11 cellular contexts compared by ENCODE assay signal in genomic region chr19:4328991-4329681, GRCh38. TPM values are rescaled to one million over a fixed set of nuclear protein-coding genes. Genes with fewer than 3 reads are reported as not detected.
DNase-seq lines count a peak whose midpoint lies in the region; ATAC-seq, FAIRE-seq and TF ChIP-seq lines count a peak whose summit lies in the region.
"Not testable (repeated sequence)": the region's sequence is repeated elsewhere in the genome, so short reads cannot be mapped to it uniquely, and the experiment has no call there.
"Had no signal": no experiment of that assay in that cellular context is flagged by ENCODE, and none has a peak within 500 bp of the region (broad histone marks: within the 10 kb centered on the region; RNA-seq: fewer than 3 reads in every experiment).

No MANE protein-coding gene starts in this region.

- not testable (repeated sequence) for H3K27me3 Mint-ChIP-seq in T-helper 1 cell treated with Interleukin-12 subunit alpha and Interleukin-12 subunit beta and Interleukin-4 antibody, amounts not matched to agents 30 μg/mL and 1 μg/mL, for 36 hours (ENCODE audit: low read depth); activated T-helper 2 cell treated with anti-CD3 and anti-CD28 coated beads, Interferon-gamma antibody, Interleukin-2, Interleukin-4, amounts not matched to agents 10 μg/mL and 5 μg/mL and 100 μg/mL, durations not matched to agents 14 hours and 24 hours and 36 hours (ENCODE audit: low read depth)

- H3K27ac ChIP-seq in pancreas: not testable (repeated sequence)

- H3K4me1 Mint-ChIP-seq in T-helper 1 cell treated with Interleukin-12 subunit alpha and Interleukin-12 subunit beta and Interleukin-4 antibody, amounts not matched to agents 30 μg/mL and 1 μg/mL, for 36 hours (ENCODE audit: low read depth): peaks cover 14% of the 10 kb centered on the region
- peaks cover 17% of the 10 kb centered on the region for H3K4me1 Mint-ChIP-seq in activated T-helper 2 cell treated with anti-CD3 and anti-CD28 coated beads, Interferon-gamma antibody, Interleukin-2, Interleukin-4, amounts not matched to agents 10 μg/mL and 5 μg/mL and 100 μg/mL, durations not matched to agents 14 hours and 24 hours and 36 hours (ENCODE audit: low read depth)
- H3K4me1 Mint-ChIP-seq in stimulated activated effector memory CD8-positive, alpha-beta T cell treated with anti-CD3 and anti-CD28 coated beads, Interleukin-12 subunit alpha, Interleukin-12 subunit beta, amount 100 ng/mL, for 72 hours: peaks cover 32% of the 10 kb centered on the region

- H3K27ac Mint-ChIP-seq in T-helper 1 cell treated with Interleukin-12 subunit alpha and Interleukin-12 subunit beta and Interleukin-4 antibody, amounts not matched to agents 30 μg/mL and 1 μg/mL, for 36 hours: peak overlapping the region; percentile 82
- H3K27ac Mint-ChIP-seq in activated T-helper 2 cell treated with anti-CD3 and anti-CD28 coated beads, Interferon-gamma antibody, Interleukin-2, Interleukin-4, amounts not matched to agents 10 μg/mL and 5 μg/mL and 100 μg/mL, durations not matched to agents 14 hours and 24 hours and 36 hours: peak overlapping the region; percentile 76
- H3K27ac Mint-ChIP-seq in stimulated activated effector memory CD8-positive, alpha-beta T cell treated with anti-CD3 and anti-CD28 coated beads, Interleukin-12 subunit alpha, Interleukin-12 subunit beta, amount 100 ng/mL, for 72 hours: peak overlapping the region; percentile 88

- TF ChIP-seq CTCF in BE2C (IDR thresholded peaks at IDR 0.05; ENCODE audit: low read depth, low read length); HFF-Myc (IDR thresholded peaks at IDR 0.05; ENCODE audit: low read depth, low read length, missing control alignments); pancreas (IDR thresholded peaks at IDR 0.05): not testable (repeated sequence)

- H3K4me1 ChIP-seq in BE2C, pancreas: not testable (repeated sequence)

- not testable (repeated sequence) for H3K36me3 Mint-ChIP-seq in T-helper 1 cell treated with Interleukin-12 subunit alpha and Interleukin-12 subunit beta and Interleukin-4 antibody, amounts not matched to agents 30 μg/mL and 1 μg/mL, for 36 hours (ENCODE audit: low read depth); activated T-helper 2 cell treated with anti-CD3 and anti-CD28 coated beads, Interferon-gamma antibody, Interleukin-2, Interleukin-4, amounts not matched to agents 10 μg/mL and 5 μg/mL and 100 μg/mL, durations not matched to agents 14 hours and 24 hours and 36 hours (ENCODE audit: low read depth)
- peaks cover 11% of the 10 kb centered on the region for H3K36me3 Mint-ChIP-seq in stimulated activated effector memory CD8-positive, alpha-beta T cell treated with anti-CD3 and anti-CD28 coated beads, Interleukin-12 subunit alpha, Interleukin-12 subunit beta, amount 100 ng/mL, for 72 hours

- not testable (repeated sequence) for DNase-seq in BE2C; HFF-Myc (ENCODE audit: extremely low read depth, low read depth); activated T-helper 2 cell treated with anti-CD3 and anti-CD28 coated beads, Interferon-gamma antibody, Interleukin-2, Interleukin-4, amounts not matched to agents 10 μg/mL and 5 μg/mL and 100 μg/mL, durations not matched to agents 14 hours and 24 hours and 36 hours (ENCODE audit: low spot score)
- DNase-seq in effector CD8-positive, alpha-beta T cell (lab: John Stamatoyannopoulos, UW): peak; percentile 23
- DNase-seq in iPS-NIHi11 (ENCODE audit: low spot score) (peak; percentile 73), pancreas (peak in 5 of 6 donors; percentile 30 to 75 (median 54))
- peak in 1 of 2 donors; percentile 65 for DNase-seq in stimulated activated effector memory CD8-positive, alpha-beta T cell treated with anti-CD3 and anti-CD28 coated beads, Interleukin-12 subunit alpha, Interleukin-12 subunit beta, amount 100 ng/mL, for 72 hours (ENCODE audit: low spot score in 2 of 2)

- H3K9me3 ChIP-seq in BE2C, pancreas: not testable (repeated sequence)

- not testable (repeated sequence) for H3K27me3 ChIP-seq in BE2C, pancreas

- intact Hi-C loops in activated T-helper 2 cell treated with anti-CD3 and anti-CD28 coated beads, Interferon-gamma antibody, Interleukin-2, Interleukin-4, amounts not matched to agents 10 μg/mL and 5 μg/mL and 100 μg/mL, durations not matched to agents 14 hours and 24 hours and 36 hours (cut with micrococcal nuclease): loop anchor here (1.0 to 10.0 kb wide), 2 partner anchors 14 to 146 kb away; partner anchors contain the start of genes HDGFL2 and MPND
- intact Hi-C loops in pancreas (cut with DNase I): not testable (repeated sequence)

- ATAC-seq in pancreas; stimulated activated effector memory CD8-positive, alpha-beta T cell treated with anti-CD3 and anti-CD28 coated beads, Interleukin-12 subunit alpha, Interleukin-12 subunit beta, amount 100 ng/mL, for 72 hours: not testable (repeated sequence)

- FAIRE-seq in pancreas (lab: Jason Lieb, UNC): not testable (repeated sequence)

- 56 to 74% methylated on average over 35 of the region's 35 CpGs for WGBS in pancreas, 2 donors

- H3K4me3 ChIP-seq in BE2C (ENCODE audit: low read depth, low read length) (peak overlapping the region; percentile 33), HFF-Myc (replicated peaks; ENCODE audit: low read depth, low read length) (peak overlapping the region; percentile 72), pancreas (peak overlapping the region in 2 of 4 donors; percentile 20 to 54)

- not testable (repeated sequence) for H3K9me3 Mint-ChIP-seq in T-helper 1 cell treated with Interleukin-12 subunit alpha and Interleukin-12 subunit beta and Interleukin-4 antibody, amounts not matched to agents 30 μg/mL and 1 μg/mL, for 36 hours; activated T-helper 2 cell treated with anti-CD3 and anti-CD28 coated beads, Interferon-gamma antibody, Interleukin-2, Interleukin-4, amounts not matched to agents 10 μg/mL and 5 μg/mL and 100 μg/mL, durations not matched to agents 14 hours and 24 hours and 36 hours; stimulated activated effector memory CD8-positive, alpha-beta T cell treated with anti-CD3 and anti-CD28 coated beads, Interleukin-12 subunit alpha, Interleukin-12 subunit beta, amount 100 ng/mL, for 72 hours

- not testable (repeated sequence) for H3K36me3 ChIP-seq in BE2C, pancreas

- H3K4me3 Mint-ChIP-seq in T-helper 1 cell treated with Interleukin-12 subunit alpha and Interleukin-12 subunit beta and Interleukin-4 antibody, amounts not matched to agents 30 μg/mL and 1 μg/mL, for 36 hours: peak overlapping the region; percentile 79
- peak overlapping the region; percentile 83 for H3K4me3 Mint-ChIP-seq in activated T-helper 2 cell treated with anti-CD3 and anti-CD28 coated beads, Interferon-gamma antibody, Interleukin-2, Interleukin-4, amounts not matched to agents 10 μg/mL and 5 μg/mL and 100 μg/mL, durations not matched to agents 14 hours and 24 hours and 36 hours (ENCODE audit: low read depth)
- peak overlapping the region; percentile 78 for H3K4me3 Mint-ChIP-seq in stimulated activated effector memory CD8-positive, alpha-beta T cell treated with anti-CD3 and anti-CD28 coated beads, Interleukin-12 subunit alpha, Interleukin-12 subunit beta, amount 100 ng/mL, for 72 hours

RNA-seq across cellular contexts. Expression of gene STAP2, which starts 9.5 kb away (rescaled TPM):
- polyA plus RNA-seq in BE2C (2012; ENCODE audit: insufficient read depth, insufficient read length, low read depth): 1.5 TPM
- total RNA-seq in activated T-helper 2 cell treated with anti-CD3 and anti-CD28 coated beads, Interferon-gamma antibody, Interleukin-2, Interleukin-4, amounts not matched to agents 10 μg/mL and 5 μg/mL and 100 μg/mL, durations not matched to agents 14 hours and 24 hours and 36 hours: 15.4 and 17.1 TPM in 2 replicates
- 10 to 100 TPM; 17.4 to 45.4 (median 23.3) TPM for total RNA-seq in pancreas
- 10 to 100 TPM; 46.6 to 65.5 TPM for polyA plus RNA-seq in pancreas

RNA-seq across cellular contexts. Expression of gene MPND, which starts 14.2 kb away (rescaled TPM):
- polyA plus RNA-seq in BE2C (2012; ENCODE audit: insufficient read depth, insufficient read length, low read depth): 43.6 TPM
- 19.3 and 20.2 TPM in 2 replicates for total RNA-seq in activated T-helper 2 cell treated with anti-CD3 and anti-CD28 coated beads, Interferon-gamma antibody, Interleukin-2, Interleukin-4, amounts not matched to agents 10 μg/mL and 5 μg/mL and 100 μg/mL, durations not matched to agents 14 hours and 24 hours and 36 hours
- total RNA-seq in pancreas: 10 to 100 TPM; 11.8 to 20.0 (median 14.9) TPM
- 10 to 100 TPM; 16.7 to 18.9 TPM for polyA plus RNA-seq in pancreas

RNA-seq across cellular contexts. Expression of gene FSD1, which starts 24.7 kb away (rescaled TPM):
- polyA plus RNA-seq in BE2C (2012; ENCODE audit: insufficient read depth, insufficient read length, low read depth): 152 TPM
- 26.8 and 32.8 TPM in 2 replicates for total RNA-seq in activated T-helper 2 cell treated with anti-CD3 and anti-CD28 coated beads, Interferon-gamma antibody, Interleukin-2, Interleukin-4, amounts not matched to agents 10 μg/mL and 5 μg/mL and 100 μg/mL, durations not matched to agents 14 hours and 24 hours and 36 hours
- under 1 TPM in 1 of 6 donors, not detected in 5; 0.50 TPM for total RNA-seq in pancreas
- polyA plus RNA-seq in pancreas: under 1 TPM in 1 of 2 donors, not detected in 1; 0.21 TPM
- total RNA-seq: posterior vena cava, thyroid gland had no signal

RNA-seq across cellular contexts. Expression of gene TMIGD2, which starts 26.9 kb away (rescaled TPM):
- polyA plus RNA-seq in BE2C (2012; ENCODE audit: insufficient read depth, insufficient read length, low read depth): 4.5 TPM
- total RNA-seq in activated T-helper 2 cell treated with anti-CD3 and anti-CD28 coated beads, Interferon-gamma antibody, Interleukin-2, Interleukin-4, amounts not matched to agents 10 μg/mL and 5 μg/mL and 100 μg/mL, durations not matched to agents 14 hours and 24 hours and 36 hours: 9.2 and 10.8 TPM in 2 replicates
- under 1 TPM in 2 of 6 donors, not detected in 4; 0.16 to 0.28 TPM for total RNA-seq in pancreas
- polyA plus RNA-seq in pancreas: not detected
- total RNA-seq: RPMI7951, thyroid gland had no signal

RNA-seq across cellular contexts. Expression of gene SHD, which starts 50.1 kb away (rescaled TPM):
- 431 TPM for polyA plus RNA-seq in BE2C (2012; ENCODE audit: insufficient read depth, insufficient read length, low read depth)
- 0.46 and 1.2 TPM in 2 replicates for total RNA-seq in activated T-helper 2 cell treated with anti-CD3 and anti-CD28 coated beads, Interferon-gamma antibody, Interleukin-2, Interleukin-4, amounts not matched to agents 10 μg/mL and 5 μg/mL and 100 μg/mL, durations not matched to agents 14 hours and 24 hours and 36 hours
- not detected for total RNA-seq in pancreas
- polyA plus RNA-seq in pancreas: not detected
- total RNA-seq: posterior vena cava, thyroid gland had no signal

Comparison
In these comparisons a context has a peak if more than half of its experiments do, and no peak if none do; other contexts are left out.
1. RNA of gene FSD1, which starts 24.7 kb away (total RNA-seq): 26.8 to 32.8 TPM in activated T-helper 2 cell treated with anti-CD3 and anti-CD28 coated beads, Interferon-gamma antibody, Interleukin-2, Interleukin-4, amounts not matched to agents 10 μg/mL and 5 μg/mL and 100 μg/mL, durations not matched to agents 14 hours and 24 hours and 36 hours; 0.50 TPM in pancreas; every median in the first group is over 10 times any median in the second.
2. Peak in every context shown above with its lines, with median percentiles within 50 percentile points of each other: H3K27ac Mint-ChIP-seq and H3K4me3 Mint-ChIP-seq.